ENCODE assay signal across 1 cellular context in genomic region chr9:4743131-4743875, GRCh38.
TF ChIP-seq lines count a peak whose summit lies in the region.

No MANE protein-coding gene starts in this region.

TF ChIP-seq in SK-N-SH, 30 proteins besides CTCF, POLR2A, EP300 and RAD21 (continued from another document):
- no peak for TF ChIP-seq YY1 (IDR thresholded peaks at IDR 0.05; ENCODE audit: low read depth)
- no peak for TF ChIP-seq RFX5 (IDR thresholded peaks at IDR 0.05; ENCODE audit: low read length)
